Comparison of ENCODE assay signal across 1 cellular context in genomic region chr1:236514703-236515442, GRCh38.
A peak's percentile ranks its signal among the peaks of the same experiment; 100 is the strongest.
TF ChIP-seq lines count a peak whose summit lies in the region.

No MANE protein-coding gene starts in this region.

TF ChIP-seq in HepG2, 621 proteins besides CTCF, POLR2A, EP300 and RAD21 (continued from another document and continues in another):
- TF ChIP-seq ZNF281 (CRISPR knock-in tag; IDR thresholded peaks at IDR 0.05; ENCODE audit: borderline replicate concordance), result peak; percentile 72; the same call in 1 of the 2 replicates
- no peak for TF ChIP-seq ZNF225 (CRISPR knock-in tag; IDR thresholded peaks at IDR 0.05)
- TF ChIP-seq SOX6 (IDR thresholded peaks at IDR 0.05), result no peak
- TF ChIP-seq SOX6 (CRISPR knock-in tag; IDR thresholded peaks at IDR 0.05), result no peak
- TF ChIP-seq KDM1A (CRISPR knock-in tag; IDR thresholded peaks at IDR 0.05), result no peak
- peak; percentile 99 for TF ChIP-seq THRA (CRISPR knock-in tag; IDR thresholded peaks at IDR 0.05; ENCODE audit: borderline replicate concordance)
- TF ChIP-seq PITX1 (CRISPR knock-in tag; IDR thresholded peaks at IDR 0.05), result peak; percentile 94
- TF ChIP-seq ZNF678 (CRISPR knock-in tag; IDR thresholded peaks at IDR 0.05), result no peak
- 0 out of 2 replicates have a peak, but pooled peaks have one; percentile 35 for TF ChIP-seq ZSCAN30 (CRISPR knock-in tag; IDR thresholded peaks at IDR 0.05)
- peak; percentile 99 for TF ChIP-seq RXRB (CRISPR knock-in tag; IDR thresholded peaks at IDR 0.05; ENCODE audit: borderline replicate concordance)
- TF ChIP-seq ZBTB3 (CRISPR knock-in tag; IDR thresholded peaks at IDR 0.05; ENCODE audit: borderline replicate concordance, low read depth), result no peak
- peak; percentile 32; the same call in 1 of the 2 replicates for TF ChIP-seq ETV5 (CRISPR knock-in tag; IDR thresholded peaks at IDR 0.05; ENCODE audit: borderline replicate concordance)
- peak; percentile 31; the same call in 1 of the 2 replicates for TF ChIP-seq GFI1 (CRISPR knock-in tag; IDR thresholded peaks at IDR 0.05; ENCODE audit: borderline replicate concordance)
- TF ChIP-seq, protein P1, sequence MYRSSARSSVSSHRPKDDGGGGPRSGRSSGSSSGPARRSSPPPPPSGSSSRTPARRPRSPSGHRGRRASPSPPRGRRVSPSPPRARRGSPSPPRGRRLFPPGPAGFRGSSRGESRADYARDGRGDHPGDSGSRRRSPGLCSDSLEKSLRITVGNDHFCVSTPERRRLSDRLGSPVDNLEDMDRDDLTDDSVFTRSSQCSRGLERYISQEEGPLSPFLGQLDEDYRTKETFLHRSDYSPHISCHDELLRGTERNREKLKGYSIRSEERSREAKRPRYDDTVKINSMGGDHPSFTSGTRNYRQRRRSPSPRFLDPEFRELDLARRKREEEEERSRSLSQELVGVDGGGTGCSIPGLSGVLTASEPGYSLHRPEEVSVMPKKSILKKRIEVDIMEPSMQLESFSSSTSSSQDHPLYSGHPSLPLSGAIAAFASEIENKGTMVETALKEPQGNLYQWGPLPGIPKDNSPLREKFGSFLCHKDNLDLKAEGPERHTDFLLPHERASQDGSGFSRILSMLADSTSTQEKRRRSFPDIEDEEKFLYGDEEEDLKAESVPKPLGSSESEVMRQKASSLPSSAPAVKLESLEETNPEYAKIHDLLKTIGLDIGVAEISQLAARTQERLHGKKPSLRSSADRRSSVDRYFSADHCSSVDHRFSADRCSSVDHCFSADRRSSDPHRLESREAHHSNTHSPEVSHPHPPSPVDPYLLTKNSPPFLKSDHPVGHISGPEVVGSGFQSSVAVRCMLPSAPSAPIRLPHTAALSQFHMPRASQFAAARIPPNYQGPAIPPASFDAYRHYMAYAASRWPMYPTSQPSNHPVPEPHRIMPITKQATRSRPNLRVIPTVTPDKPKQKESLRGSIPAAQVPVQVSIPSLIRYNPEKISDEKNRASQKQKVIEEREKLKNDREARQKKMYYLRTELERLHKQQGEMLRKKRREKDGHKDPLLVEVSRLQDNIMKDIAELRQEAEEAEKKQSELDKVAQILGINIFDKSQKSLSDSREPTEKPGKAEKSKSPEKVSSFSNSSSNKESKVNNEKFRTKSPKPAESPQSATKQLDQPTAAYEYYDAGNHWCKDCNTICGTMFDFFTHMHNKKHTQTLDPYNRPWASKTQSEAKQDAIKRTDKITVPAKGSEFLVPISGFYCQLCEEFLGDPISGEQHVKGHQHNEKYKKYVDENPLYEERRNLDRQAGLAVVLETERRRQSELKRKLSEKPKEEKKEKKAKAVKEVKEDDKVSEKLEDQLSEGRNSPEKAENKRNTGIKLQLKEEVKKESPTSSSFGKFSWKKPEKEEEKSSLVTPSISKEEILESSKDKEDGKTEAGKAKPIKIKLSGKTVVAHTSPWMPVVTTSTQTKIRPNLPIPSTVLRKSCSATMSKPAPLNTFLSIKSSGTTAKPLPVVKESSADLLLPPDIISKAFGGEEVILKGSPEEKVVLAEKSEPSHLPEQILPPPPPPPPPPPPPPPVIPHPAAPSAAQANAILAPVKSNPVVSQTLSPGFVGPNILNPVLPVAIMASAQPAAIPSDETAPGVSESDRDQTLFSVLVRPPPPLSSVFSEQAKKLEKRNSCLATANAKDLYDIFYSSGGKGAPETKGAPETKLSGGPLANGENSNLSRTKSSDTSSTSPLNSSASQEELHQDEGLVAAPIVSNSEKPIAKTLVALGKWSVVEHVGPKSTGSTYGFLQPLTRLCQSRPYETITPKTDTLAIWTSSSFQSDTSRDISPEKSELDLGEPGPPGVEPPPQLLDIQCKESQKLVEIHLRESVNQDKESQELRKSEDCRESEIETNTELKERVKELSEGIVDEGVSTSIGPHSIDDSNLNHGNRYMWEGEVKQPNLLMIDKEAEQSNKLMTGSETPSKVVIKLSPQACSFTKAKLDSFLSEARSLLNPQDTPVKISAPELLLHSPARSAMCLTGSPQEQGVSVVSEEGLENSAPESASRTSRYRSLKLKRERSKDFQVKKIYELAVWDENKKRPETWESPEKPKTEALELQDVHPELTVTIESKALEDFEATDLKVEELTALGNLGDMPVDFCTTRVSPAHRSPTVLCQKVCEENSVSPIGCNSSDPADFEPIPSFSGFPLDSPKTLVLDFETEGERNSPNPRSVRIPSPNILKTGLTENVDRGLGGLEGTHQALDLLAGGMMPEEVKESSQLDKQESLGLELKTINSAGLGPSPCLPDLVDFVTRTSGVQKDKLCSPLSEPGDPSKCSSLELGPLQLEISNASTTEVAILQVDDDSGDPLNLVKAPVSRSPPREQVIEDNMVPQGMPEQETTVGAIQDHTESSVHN (CRISPR knock-in tag; IDR thresholded peaks at IDR 0.05), result no peak
- no peak for TF ChIP-seq ZNF414 (CRISPR knock-in tag; IDR thresholded peaks at IDR 0.05)
- peak; percentile 26; the same call in 1 of the 2 replicates for TF ChIP-seq TBX2 (CRISPR knock-in tag; IDR thresholded peaks at IDR 0.05; ENCODE audit: borderline replicate concordance)
- TF ChIP-seq NFKBIZ (CRISPR knock-in tag; IDR thresholded peaks at IDR 0.05), result 0 out of 2 replicates have a peak, but pooled peaks have one; percentile 5
- TF ChIP-seq HDAC2 (CRISPR knock-in tag; IDR thresholded peaks at IDR 0.05), result peak; percentile 66; the same call in 1 of the 2 replicates
- TF ChIP-seq KLF16 (CRISPR knock-in tag; IDR thresholded peaks at IDR 0.05), result peak in 1 of 2 experiments; percentile 36; a peak in 1 of 4 replicates
- no peak for TF ChIP-seq HNRNPK (IDR thresholded peaks at IDR 0.05; ENCODE audit: low read depth, low read length, poor library complexity, severe bottlenecking)
- TF ChIP-seq ZEB1 (IDR thresholded peaks at IDR 0.05; ENCODE audit: insufficient replicate concordance, low read depth), result peak; percentile 82
- no peak for TF ChIP-seq ZNF713 (CRISPR knock-in tag; IDR thresholded peaks at IDR 0.05)
- TF ChIP-seq ZNF354B (CRISPR knock-in tag; IDR thresholded peaks at IDR 0.05), result no peak
- TF ChIP-seq TCF7L2 (IDR thresholded peaks at IDR 0.05; ENCODE audit: low read depth, low read length), result no peak
- TF ChIP-seq EHMT2 (IDR thresholded peaks at IDR 0.05; ENCODE audit: borderline replicate concordance, low read depth, low read length), result no peak
- no peak for TF ChIP-seq PLRG1 (conservative IDR thresholded peaks at IDR 0.05)
- peak; percentile 50; the same call in 1 of the 2 replicates for TF ChIP-seq FOXK1 (CRISPR knock-in tag; IDR thresholded peaks at IDR 0.05; ENCODE audit: borderline replicate concordance, low read depth)
- TF ChIP-seq PPARG (CRISPR knock-in tag; conservative IDR thresholded peaks at IDR 0.05), result 0 out of 2 replicates have a peak, but pooled peaks have one; percentile 28
- peak; percentile 74 for TF ChIP-seq ARID5B (CRISPR knock-in tag; IDR thresholded peaks at IDR 0.05)
- TF ChIP-seq, protein P2, sequence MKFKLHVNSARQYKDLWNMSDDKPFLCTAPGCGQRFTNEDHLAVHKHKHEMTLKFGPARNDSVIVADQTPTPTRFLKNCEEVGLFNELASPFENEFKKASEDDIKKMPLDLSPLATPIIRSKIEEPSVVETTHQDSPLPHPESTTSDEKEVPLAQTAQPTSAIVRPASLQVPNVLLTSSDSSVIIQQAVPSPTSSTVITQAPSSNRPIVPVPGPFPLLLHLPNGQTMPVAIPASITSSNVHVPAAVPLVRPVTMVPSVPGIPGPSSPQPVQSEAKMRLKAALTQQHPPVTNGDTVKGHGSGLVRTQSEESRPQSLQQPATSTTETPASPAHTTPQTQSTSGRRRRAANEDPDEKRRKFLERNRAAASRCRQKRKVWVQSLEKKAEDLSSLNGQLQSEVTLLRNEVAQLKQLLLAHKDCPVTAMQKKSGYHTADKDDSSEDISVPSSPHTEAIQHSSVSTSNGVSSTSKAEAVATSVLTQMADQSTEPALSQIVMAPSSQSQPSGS (CRISPR knock-in tag; IDR thresholded peaks at IDR 0.05), result peak; percentile 47; the same call in 1 of the 2 replicates
- no peak for TF ChIP-seq TCF12 (IDR thresholded peaks at IDR 0.05)
- no peak for TF ChIP-seq TCF12 (CRISPR knock-in tag; IDR thresholded peaks at IDR 0.05)
- TF ChIP-seq ONECUT2 (CRISPR knock-in tag; IDR thresholded peaks at IDR 0.05), result 0 out of 2 replicates have a peak, but pooled peaks have one; percentile 6
- no peak for TF ChIP-seq MEIS1 (CRISPR knock-in tag; IDR thresholded peaks at IDR 0.05; ENCODE audit: borderline replicate concordance)
- 0 out of 4 replicates have a peak, but pooled peaks have one; percentile 21 to 25 for TF ChIP-seq MAFK (conservative IDR thresholded peaks at IDR 0.05 in 1 of 2, IDR thresholded peaks at IDR 0.05 in 1 of 2; ENCODE audit: low read length in 2 of 2)
- peak; percentile 20; the same call in 1 of the 2 replicates for TF ChIP-seq GATA4 (IDR thresholded peaks at IDR 0.05; ENCODE audit: borderline replicate concordance, low read depth)
- 0 out of 2 replicates have a peak, but pooled peaks have one; percentile 4 for TF ChIP-seq TARDBP (CRISPR knock-in tag; IDR thresholded peaks at IDR 0.05)
- TF ChIP-seq, protein P3, sequence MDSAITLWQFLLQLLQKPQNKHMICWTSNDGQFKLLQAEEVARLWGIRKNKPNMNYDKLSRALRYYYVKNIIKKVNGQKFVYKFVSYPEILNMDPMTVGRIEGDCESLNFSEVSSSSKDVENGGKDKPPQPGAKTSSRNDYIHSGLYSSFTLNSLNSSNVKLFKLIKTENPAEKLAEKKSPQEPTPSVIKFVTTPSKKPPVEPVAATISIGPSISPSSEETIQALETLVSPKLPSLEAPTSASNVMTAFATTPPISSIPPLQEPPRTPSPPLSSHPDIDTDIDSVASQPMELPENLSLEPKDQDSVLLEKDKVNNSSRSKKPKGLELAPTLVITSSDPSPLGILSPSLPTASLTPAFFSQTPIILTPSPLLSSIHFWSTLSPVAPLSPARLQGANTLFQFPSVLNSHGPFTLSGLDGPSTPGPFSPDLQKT (CRISPR knock-in tag; IDR thresholded peaks at IDR 0.05; ENCODE audit: borderline replicate concordance), result no peak
- TF ChIP-seq BCL6 (CRISPR knock-in tag; IDR thresholded peaks at IDR 0.05), result peak; percentile 70
- TF ChIP-seq NR2F6 (IDR thresholded peaks at IDR 0.05), result peak; percentile 40; the same call in 1 of the 2 replicates
- TF ChIP-seq NR2F6 (CRISPR knock-in tag; IDR thresholded peaks at IDR 0.05), result peak; percentile 41; the same call in 1 of the 2 replicates
- no peak for TF ChIP-seq ZMYM4 (CRISPR knock-in tag; IDR thresholded peaks at IDR 0.05)
- TF ChIP-seq MXD4 (CRISPR knock-in tag; IDR thresholded peaks at IDR 0.05), result 0 out of 2 replicates have a peak, but pooled peaks have one; percentile 9
- 0 out of 2 replicates have a peak, but pooled peaks have one; percentile 41 for TF ChIP-seq KDM6A (CRISPR knock-in tag; IDR thresholded peaks at IDR 0.05; ENCODE audit: low read depth)
- TF ChIP-seq PHF21A (CRISPR knock-in tag; IDR thresholded peaks at IDR 0.05), result peak; percentile 32; the same call in 1 of the 2 replicates
- peak; percentile 45 for TF ChIP-seq SAP130 (CRISPR knock-in tag; IDR thresholded peaks at IDR 0.05; ENCODE audit: low read depth)
